Comparison of ENCODE assay signal across 20 cellular contexts in the genomic region with DNA sequence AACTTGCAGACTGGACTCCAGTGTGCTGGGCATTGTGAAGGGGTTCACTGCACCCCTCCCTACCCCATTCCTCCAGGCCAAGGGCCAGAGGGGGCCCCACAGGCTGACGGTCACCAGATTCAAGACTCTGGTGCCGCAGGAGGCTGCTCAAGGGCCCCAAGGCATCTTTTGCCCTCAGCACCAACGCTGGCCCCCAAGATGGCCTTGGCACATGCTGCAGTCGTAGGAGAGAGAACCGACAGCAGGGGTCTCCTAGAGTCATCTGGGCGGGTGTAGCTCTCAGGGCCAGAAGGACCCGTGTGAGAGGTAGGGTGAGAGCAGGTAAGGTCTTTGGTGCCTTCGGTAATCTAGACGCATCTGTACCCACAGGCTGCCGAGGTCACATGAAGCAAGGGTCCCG.
"Had no signal": no experiment of that assay in that cellular context is flagged by ENCODE, and none has a peak within 500 bp of the region (broad histone marks: within the 10 kb centered on the region; RNA-seq: fewer than 3 reads in every experiment).

No MANE protein-coding gene starts in this region.

- ATAC-seq: gastrocnemius medialis, left ventricle myocardium superior, natural killer cell, psoas muscle had no signal

- H3K36me3 ChIP-seq: breast epithelium, esophagus squamous epithelium, gastrocnemius medialis, right atrium auricular region, thyroid gland had no signal

- H3K27me3 ChIP-seq: gastrocnemius medialis, right atrium auricular region, thyroid gland had no signal

- DNase-seq: activated CD4-positive, alpha-beta memory T cell treated with anti-CD3 and anti-CD28 coated beads for 36 hours; activated CD4-positive, alpha-beta T cell treated with anti-CD3 and anti-CD28 coated beads for 4 hours; activated CD4-positive, CD25-positive, alpha-beta regulatory T cell; activated naive CD4-positive, alpha-beta T cell; amniotic stem cell; esophagus squamous epithelium; gastrocnemius medialis; hippocampal formation; left ventricle myocardium superior; mammary epithelial cell; midbrain; natural killer cell; psoas muscle; stimulated activated CD4-positive, alpha-beta T cell treated with anti-CD3 and anti-CD28 coated beads, Interleukin-12 subunit alpha, Interleukin-12 subunit beta, amount 100 ng/mL, for 4 hours; substantia nigra; T-helper 9 cell; thyroid gland had no signal

- H3K27ac ChIP-seq: breast epithelium, coronary artery, esophagus squamous epithelium, gastrocnemius medialis, psoas muscle, right atrium auricular region, thyroid gland had no signal

- H3K9me3 ChIP-seq: breast epithelium, esophagus squamous epithelium, gastrocnemius medialis, psoas muscle, right atrium auricular region, thyroid gland had no signal

- H3K4me3 ChIP-seq: breast epithelium, coronary artery, esophagus squamous epithelium, gastrocnemius medialis, psoas muscle, right atrium auricular region, thyroid gland had no signal

- H3K4me1 ChIP-seq: breast epithelium, esophagus squamous epithelium, gastrocnemius medialis, psoas muscle, right atrium auricular region, thyroid gland had no signal
